In genomic region chrX:16882702-16883486, GRCh38 we compare ENCODE assay signal across 8 cellular contexts.
DNase-seq lines count a peak whose midpoint lies in the region; ATAC-seq, FAIRE-seq and TF ChIP-seq lines count a peak whose summit lies in the region.

No MANE protein-coding gene starts in this region.

- peak; percentile 89 for FAIRE-seq in A204.1 (lab: Jason Lieb, UNC)

- ATAC-seq in GM18517 (IDR thresholded peaks at IDR 0.05; ENCODE audit: unreplicated experiment) (peak; percentile 62), HG03159 (IDR thresholded peaks at IDR 0.05; ENCODE audit: unreplicated experiment) (peak; percentile 62)

- peak overlapping the region; percentile 57 for H3K4me3 ChIP-seq in choroid plexus epithelial cell (ENCODE audit: low read depth, low read length)

- DNase-seq in NCI-H446 (lab: John Stamatoyannopoulos, UW): peak; percentile 42 to 81
- peak; percentile 47 for DNase-seq in activated CD4-positive, alpha-beta T cell treated with anti-CD3 and anti-CD28 coated beads for 1 hour
- peak; percentile 75 for DNase-seq in choroid plexus epithelial cell (ENCODE audit: low read depth)
- peak; percentile 53 for DNase-seq in kidney glomerular epithelial cell (lab: John Stamatoyannopoulos, UW)
- peak; percentile 76 for DNase-seq in stimulated activated CD4-positive, alpha-beta T cell treated with anti-CD3 and anti-CD28 coated beads, Interleukin-15, amount 100 ng/mL, for 24 hours

- TF ChIP-seq CTCF in choroid plexus epithelial cell (conservative IDR thresholded peaks at IDR 0.05; ENCODE audit: low read depth, low read length): peak; percentile 72

Comparison
In these comparisons a context has a peak if more than half of its experiments do, and no peak if none do; other contexts are left out.
1. Peak in every context shown above with its lines: DNase-seq, ATAC-seq and H3K4me3 ChIP-seq.